Comparison of ENCODE assay signal across 1 cellular context in genomic region chr4:8653326-8654000, GRCh38.
TF ChIP-seq lines count a peak whose summit lies in the region.

No MANE protein-coding gene starts in this region.

TF ChIP-seq in HepG2, 621 proteins besides CTCF, POLR2A, EP300 and RAD21 (continued from another document):
- TF ChIP-seq ZNF333 (CRISPR knock-in tag; IDR thresholded peaks at IDR 0.05; ENCODE audit: borderline replicate concordance), result no peak
- TF ChIP-seq SMARCC2 (IDR thresholded peaks at IDR 0.05), result no peak
- TF ChIP-seq ZNF562 (CRISPR knock-in tag; IDR thresholded peaks at IDR 0.05; ENCODE audit: borderline replicate concordance), result no peak
- no peak for TF ChIP-seq ZC3H4 (CRISPR knock-in tag; IDR thresholded peaks at IDR 0.05; ENCODE audit: borderline replicate concordance)
- TF ChIP-seq ZNF781 (CRISPR knock-in tag; IDR thresholded peaks at IDR 0.05; ENCODE audit: borderline replicate concordance, not compliant biosample characterization), result no peak
TF ChIP-seq in HepG2: peak in this region for 0.
